1 cellular context compared by ENCODE assay signal in the genomic region with DNA sequence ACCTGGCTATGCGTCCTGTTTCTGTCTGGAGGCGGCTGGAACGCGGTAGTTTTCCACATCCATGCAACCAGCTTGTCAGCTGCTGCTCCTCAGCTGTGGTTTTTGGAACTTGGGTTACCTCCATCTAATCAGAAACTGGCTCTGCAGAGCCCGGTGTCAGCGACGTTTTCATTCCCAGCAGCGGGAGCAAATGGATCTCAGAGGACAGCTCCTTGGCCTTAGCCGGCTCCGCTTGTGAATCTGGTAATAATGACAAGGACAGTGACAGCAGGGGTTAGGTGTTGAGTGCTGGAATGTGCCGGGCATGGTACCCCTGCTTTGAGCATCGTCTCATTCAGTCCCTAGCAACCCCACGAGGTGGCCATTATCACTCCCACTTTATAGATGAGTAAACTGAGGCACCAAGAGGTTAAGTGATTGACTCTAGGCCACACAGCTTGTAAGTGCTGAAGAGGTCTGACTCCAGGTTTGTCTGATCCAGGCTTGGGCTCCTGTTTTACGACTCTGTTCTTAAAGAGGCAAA.
TF ChIP-seq lines count a peak whose summit lies in the region.

No MANE protein-coding gene starts in this region.

TF ChIP-seq in HepG2, 621 proteins besides CTCF, POLR2A, EP300 and RAD21 (continued from another document):
- TF ChIP-seq, protein P1, sequence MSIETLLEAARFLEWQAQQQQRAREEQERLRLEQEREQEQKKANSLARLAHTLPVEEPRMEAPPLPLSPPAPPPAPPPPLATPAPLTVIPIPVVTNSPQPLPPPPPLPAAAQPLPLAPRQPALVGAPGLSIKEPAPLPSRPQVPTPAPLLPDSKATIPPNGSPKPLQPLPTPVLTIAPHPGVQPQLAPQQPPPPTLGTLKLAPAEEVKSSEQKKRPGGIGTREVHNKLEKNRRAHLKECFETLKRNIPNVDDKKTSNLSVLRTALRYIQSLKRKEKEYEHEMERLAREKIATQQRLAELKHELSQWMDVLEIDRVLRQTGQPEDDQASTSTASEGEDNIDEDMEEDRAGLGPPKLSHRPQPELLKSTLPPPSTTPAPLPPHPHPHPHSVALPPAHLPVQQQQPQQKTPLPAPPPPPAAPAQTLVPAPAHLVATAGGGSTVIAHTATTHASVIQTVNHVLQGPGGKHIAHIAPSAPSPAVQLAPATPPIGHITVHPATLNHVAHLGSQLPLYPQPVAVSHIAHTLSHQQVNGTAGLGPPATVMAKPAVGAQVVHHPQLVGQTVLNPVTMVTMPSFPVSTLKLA (IDR thresholded peaks at IDR 0.05) = no peak
- TF ChIP-seq ZMYM3 (CRISPR knock-in tag; IDR thresholded peaks at IDR 0.05) (0 out of 2 replicates have a peak, but pooled peaks have one; percentile 18), ZNF232 (CRISPR knock-in tag; IDR thresholded peaks at IDR 0.05; ENCODE audit: borderline replicate concordance) (0 out of 2 replicates have a peak, but pooled peaks have one; percentile 48), ZNF317 (CRISPR knock-in tag; IDR thresholded peaks at IDR 0.05) (peak; percentile 76; the same call in 1 of the 2 replicates)
- TF ChIP-seq, protein P2, sequence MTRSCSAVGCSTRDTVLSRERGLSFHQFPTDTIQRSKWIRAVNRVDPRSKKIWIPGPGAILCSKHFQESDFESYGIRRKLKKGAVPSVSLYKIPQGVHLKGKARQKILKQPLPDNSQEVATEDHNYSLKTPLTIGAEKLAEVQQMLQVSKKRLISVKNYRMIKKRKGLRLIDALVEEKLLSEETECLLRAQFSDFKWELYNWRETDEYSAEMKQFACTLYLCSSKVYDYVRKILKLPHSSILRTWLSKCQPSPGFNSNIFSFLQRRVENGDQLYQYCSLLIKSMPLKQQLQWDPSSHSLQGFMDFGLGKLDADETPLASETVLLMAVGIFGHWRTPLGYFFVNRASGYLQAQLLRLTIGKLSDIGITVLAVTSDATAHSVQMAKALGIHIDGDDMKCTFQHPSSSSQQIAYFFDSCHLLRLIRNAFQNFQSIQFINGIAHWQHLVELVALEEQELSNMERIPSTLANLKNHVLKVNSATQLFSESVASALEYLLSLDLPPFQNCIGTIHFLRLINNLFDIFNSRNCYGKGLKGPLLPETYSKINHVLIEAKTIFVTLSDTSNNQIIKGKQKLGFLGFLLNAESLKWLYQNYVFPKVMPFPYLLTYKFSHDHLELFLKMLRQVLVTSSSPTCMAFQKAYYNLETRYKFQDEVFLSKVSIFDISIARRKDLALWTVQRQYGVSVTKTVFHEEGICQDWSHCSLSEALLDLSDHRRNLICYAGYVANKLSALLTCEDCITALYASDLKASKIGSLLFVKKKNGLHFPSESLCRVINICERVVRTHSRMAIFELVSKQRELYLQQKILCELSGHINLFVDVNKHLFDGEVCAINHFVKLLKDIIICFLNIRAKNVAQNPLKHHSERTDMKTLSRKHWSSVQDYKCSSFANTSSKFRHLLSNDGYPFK (CRISPR knock-in tag; IDR thresholded peaks at IDR 0.05; ENCODE audit: borderline replicate concordance) = 0 out of 2 replicates have a peak, but pooled peaks have one; percentile 12
